ENCODE assay signal across 24 cellular contexts in genomic region chr12:103249614-103250013, GRCh38.
DNase-seq lines count a peak whose midpoint lies in the region; ATAC-seq and TF ChIP-seq lines count a peak whose summit lies in the region.
"Had no signal": no experiment of that assay in that cellular context is flagged by ENCODE, and none has a peak within 500 bp of the region (broad histone marks: within the 10 kb centered on the region; RNA-seq: fewer than 3 reads in every experiment).

No MANE protein-coding gene starts in this region.

- peaks cover 4% of the 10 kb centered on the region for H3K9me3 Mint-ChIP-seq in stimulated activated effector memory CD8-positive, alpha-beta T cell treated with anti-CD3 and anti-CD28 coated beads, Interleukin-12 subunit alpha, Interleukin-12 subunit beta, amount 100 ng/mL, for 72 hours
- peaks cover 11% of the 10 kb centered on the region for H3K9me3 Mint-ChIP-seq in WTC11

- H3K4me2 ChIP-seq in PC-3 (ENCODE audit: low read length) = no peak overlapping the region

- no peaks in the 10 kb centered on the region for H3K9me2 ChIP-seq in PC-3 (replicated peaks; ENCODE audit: low read length)

- no peaks in the 10 kb centered on the region for H3K36me3 Mint-ChIP-seq in stimulated activated effector memory CD8-positive, alpha-beta T cell treated with anti-CD3 and anti-CD28 coated beads, Interleukin-12 subunit alpha, Interleukin-12 subunit beta, amount 100 ng/mL, for 72 hours
- 0 out of 2 replicates have a peak, but pooled peaks cover 3% of the 10 kb centered on the region for H3K36me3 Mint-ChIP-seq in WTC11
- H3K36me3 Mint-ChIP-seq: CD4-positive, alpha-beta memory T cell had no signal

- H3K27ac Mint-ChIP-seq in stimulated activated effector memory CD8-positive, alpha-beta T cell treated with anti-CD3 and anti-CD28 coated beads, Interleukin-12 subunit alpha, Interleukin-12 subunit beta, amount 100 ng/mL, for 72 hours = no peak overlapping the region
- no peak overlapping the region for H3K27ac Mint-ChIP-seq in WTC11
- H3K27ac Mint-ChIP-seq: activated CD4-positive, alpha-beta T cell treated with anti-CD3 and anti-CD28 coated beads for 36 hours; activated naive CD4-positive, alpha-beta T cell treated with anti-CD3 and anti-CD28 coated beads for 36 hours; CD4-positive, alpha-beta memory T cell; dendritic cell treated with granulocyte-macrophage colony-stimulating factor and Interleukin-4, amounts not matched to agents 40 ng/mL and 50 ng/mL, for 4 days had no signal

- no peaks in the 10 kb centered on the region for H3K4me1 Mint-ChIP-seq in stimulated activated effector memory CD8-positive, alpha-beta T cell treated with anti-CD3 and anti-CD28 coated beads, Interleukin-12 subunit alpha, Interleukin-12 subunit beta, amount 100 ng/mL, for 72 hours
- H3K4me1 Mint-ChIP-seq in WTC11 = 0 out of 2 replicates have a peak, but pooled peaks cover 3% of the 10 kb centered on the region
- H3K4me1 Mint-ChIP-seq: activated CD4-positive, alpha-beta T cell treated with anti-CD3 and anti-CD28 coated beads for 36 hours; CD4-positive, alpha-beta memory T cell had no signal

- H2AFZ ChIP-seq in PC-3 (ENCODE audit: low read length) = no peak overlapping the region

- H3K9ac ChIP-seq in PC-3 (ENCODE audit: low read length) = no peak overlapping the region

- intact Hi-C loops in PC-3 (cut with micrococcal nuclease) = no loop called here

- no peak overlapping the region for H3K27ac ChIP-seq in PC-3 (ENCODE audit: low read length)
- H3K27ac ChIP-seq: thoracic aorta had no signal

- CTCF ChIA-PET in PC-3 (lab: Charles Lee) = no interaction called here
- CTCF ChIA-PET in WTC11 (lab: Charles Lee) = no interaction called here

- H3K9me3 ChIP-seq in PC-3 (ENCODE audit: low read length) = no peaks in the 10 kb centered on the region
- H3K9me3 ChIP-seq: thoracic aorta had no signal

- H3K4me3 Mint-ChIP-seq in stimulated activated effector memory CD8-positive, alpha-beta T cell treated with anti-CD3 and anti-CD28 coated beads, Interleukin-12 subunit alpha, Interleukin-12 subunit beta, amount 100 ng/mL, for 72 hours = no peak overlapping the region
- H3K4me3 Mint-ChIP-seq in WTC11 = no peak overlapping the region
- H3K4me3 Mint-ChIP-seq: activated CD4-positive, alpha-beta T cell treated with anti-CD3 and anti-CD28 coated beads for 36 hours; activated naive CD4-positive, alpha-beta T cell treated with anti-CD3 and anti-CD28 coated beads for 36 hours; activated T-cell treated with anti-CD3 and anti-CD28 coated beads, Interleukin-2, amount 50 U/mL, for 4 hours; CD4-positive, alpha-beta memory T cell; dendritic cell treated with granulocyte-macrophage colony-stimulating factor and Interleukin-4, amounts not matched to agents 40 ng/mL and 50 ng/mL, for 4 days had no signal

- BruUV-seq in PC-3 (replicated peaks; lab: Mats Ljungman, UMichigan) = no TSS peak

- POLR2A ChIA-PET in PC-3 (lab: Charles Lee; ENCODE audit: unreplicated experiment) (no interaction called here), WTC11 (lab: Charles Lee) (no interaction called here)

- H3K4me3 ChIP-seq in PC-3 (ENCODE audit: low read length) = no peak overlapping the region
- H3K4me3 ChIP-seq: thoracic aorta had no signal

- no peaks in the 10 kb centered on the region for H3K36me3 ChIP-seq in PC-3 (ENCODE audit: low read depth, low read length)
- H3K36me3 ChIP-seq: thoracic aorta had no signal

- TF ChIP-seq CTCF in PC-3 (conservative IDR thresholded peaks at IDR 0.05; ENCODE audit: low read depth, low read length) (no peak), WTC11 (IDR thresholded peaks at IDR 0.05) (no peak)

- H3K4me1 ChIP-seq in PC-3 (ENCODE audit: insufficient read depth, low read length) = no peaks in the 10 kb centered on the region

- no peaks in the 10 kb centered on the region for H4K20me1 ChIP-seq in PC-3 (ENCODE audit: low read length)

- no peaks in the 10 kb centered on the region for H3K79me2 ChIP-seq in PC-3 (ENCODE audit: low read length)

- no peaks in the 10 kb centered on the region for H3F3A ChIP-seq in PC-3 (ENCODE audit: low read length, unreplicated experiment)

- DNase-seq in NCI-H1436 treated with DMSO at 0.1 percent for 48 hours (lab: John Stamatoyannopoulos, UW) = peak; percentile 39
- no peak for DNase-seq in NCI-H1436 (lab: John Stamatoyannopoulos, UW)
- peak; percentile 85 for DNase-seq in NCI-H2081 treated with DMSO at 0.1 percent for 48 hours (lab: John Stamatoyannopoulos, UW)
- peak; percentile 11 for DNase-seq in PC-3
- DNase-seq in stimulated activated effector memory CD8-positive, alpha-beta T cell treated with anti-CD3 and anti-CD28 coated beads, Interleukin-12 subunit alpha, Interleukin-12 subunit beta, amount 100 ng/mL, for 72 hours (ENCODE audit: low spot score in 2 of 2) = no peak
- no peak for DNase-seq in WTC11 (ENCODE audit: low spot score)
- DNase-seq: 8988T; activated CD4-positive, alpha-beta T cell treated with anti-CD3 and anti-CD28 coated beads for 36 hours; activated naive CD4-positive, alpha-beta T cell treated with anti-CD3 and anti-CD28 coated beads for 36 hours; activated T-cell treated with anti-CD3 and anti-CD28 coated beads, Interleukin-2, amount 50 U/mL, for 4 hours; caudate nucleus; CD4-positive, alpha-beta memory T cell; DND-41; left cardiac atrium; mesenchymal stem cell; NCI-H1105; NCI-H524; occipital lobe; OCI-M1 had no signal

- no peak for ATAC-seq in PC-3
- ATAC-seq in stimulated activated effector memory CD8-positive, alpha-beta T cell treated with anti-CD3 and anti-CD28 coated beads, Interleukin-12 subunit alpha, Interleukin-12 subunit beta, amount 100 ng/mL, for 72 hours = peak; percentile 52
- ATAC-seq in WTC11 = no peak
- ATAC-seq in GM18498 (IDR thresholded peaks at IDR 0.05; ENCODE audit: unreplicated experiment) = no peak
- no peak for ATAC-seq in GM21619 (IDR thresholded peaks at IDR 0.05; ENCODE audit: unreplicated experiment)
- ATAC-seq: activated CD4-positive, alpha-beta T cell treated with anti-CD3 and anti-CD28 coated beads for 36 hours; activated T-cell treated with anti-CD3 and anti-CD28 coated beads, Interleukin-2, amount 50 U/mL, for 4 hours; left cardiac atrium; Right ventricle myocardium inferior had no signal

- H3K27me3 Mint-ChIP-seq in WTC11 (ENCODE audit: low read depth) = no peaks in the 10 kb centered on the region
- H3K27me3 Mint-ChIP-seq: activated CD4-positive, alpha-beta T cell treated with anti-CD3 and anti-CD28 coated beads for 36 hours; dendritic cell treated with granulocyte-macrophage colony-stimulating factor and Interleukin-4, amounts not matched to agents 40 ng/mL and 50 ng/mL, for 4 days had no signal

- H3K27me3 ChIP-seq in PC-3 (ENCODE audit: low read length) = peaks cover 15% of the 10 kb centered on the region; the same call in 1 of the 2 replicates

TF ChIP-seq in WTC11, 78 proteins besides CTCF, POLR2A, EP300 and RAD21 (continues in another document):
- TF ChIP-seq RORB (CRISPR knock-in tag; IDR thresholded peaks at IDR 0.05) (no peak), PREB (CRISPR knock-in tag; IDR thresholded peaks at IDR 0.05; ENCODE audit: borderline replicate concordance) (no peak), ESRRA (CRISPR knock-in tag; IDR thresholded peaks at IDR 0.05; ENCODE audit: borderline replicate concordance) (no peak), TEAD1 (CRISPR knock-in tag; IDR thresholded peaks at IDR 0.05) (no peak), IRF2 (CRISPR knock-in tag; IDR thresholded peaks at IDR 0.05; ENCODE audit: borderline replicate concordance, low read depth) (no peak), JAZF1 (CRISPR knock-in tag; IDR thresholded peaks at IDR 0.05) (no peak), ZNF532 (CRISPR knock-in tag; IDR thresholded peaks at IDR 0.05; ENCODE audit: borderline replicate concordance) (no peak)
- TF ChIP-seq, protein P1, sequence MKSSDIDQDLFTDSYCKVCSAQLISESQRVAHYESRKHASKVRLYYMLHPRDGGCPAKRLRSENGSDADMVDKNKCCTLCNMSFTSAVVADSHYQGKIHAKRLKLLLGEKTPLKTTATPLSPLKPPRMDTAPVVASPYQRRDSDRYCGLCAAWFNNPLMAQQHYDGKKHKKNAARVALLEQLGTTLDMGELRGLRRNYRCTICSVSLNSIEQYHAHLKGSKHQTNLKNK (CRISPR knock-in tag; IDR thresholded peaks at IDR 0.05) = no peak

Comparison
In these comparisons a context has a peak if more than half of its experiments do, and no peak if none do; other contexts are left out.
1. DNase-seq: peak in NCI-H1436 treated with DMSO at 0.1 percent for 48 hours (single experiment), NCI-H2081 treated with DMSO at 0.1 percent for 48 hours (single experiment) and PC-3 (single experiment); none in NCI-H1436 (single experiment), stimulated activated effector memory CD8-positive, alpha-beta T cell treated with anti-CD3 and anti-CD28 coated beads, Interleukin-12 subunit alpha, Interleukin-12 subunit beta, amount 100 ng/mL, for 72 hours (0 of 2) and WTC11 (single experiment).